Comparison of ENCODE assay signal across 6 cellular contexts in the genomic region with DNA sequence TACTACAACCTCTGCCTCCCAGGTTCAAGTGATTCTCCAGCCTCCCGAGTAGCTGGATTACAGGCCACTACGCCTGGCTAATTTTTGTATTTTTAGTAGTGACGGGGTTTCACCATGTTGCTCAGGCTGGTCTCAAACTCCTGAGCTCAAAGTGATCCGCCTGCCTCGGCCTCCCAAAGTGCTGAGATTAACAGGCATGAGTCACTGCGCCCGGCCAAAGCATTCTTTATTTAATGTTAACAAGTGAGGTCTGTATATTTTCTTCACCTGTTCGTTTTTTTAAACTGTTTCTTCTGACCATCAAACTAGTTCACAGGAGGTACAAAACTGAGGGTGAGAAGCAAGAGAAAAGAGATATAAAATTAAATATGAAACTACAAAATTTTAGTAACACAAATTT.
DNase-seq lines count a peak whose midpoint lies in the region; ATAC-seq and TF ChIP-seq lines count a peak whose summit lies in the region.
"Not testable (repeated sequence)": the region's sequence is repeated elsewhere in the genome, so short reads cannot be mapped to it uniquely, and the experiment has no call there.

No MANE protein-coding gene starts in this region.

- H3K27me3 Mint-ChIP-seq in GM23338 (ENCODE audit: insufficient read depth, low read depth, poor library complexity); mesothelial cell of epicardium (ENCODE audit: low read depth): not testable (repeated sequence)

- not testable (repeated sequence) for H3K4me1 ChIP-seq in GM23338 (ENCODE audit: insufficient read depth); HCT116 (ENCODE audit: control insufficient read depth in 1 of 2, insufficient read depth in 2 of 2, low read length in 2 of 2); SJCRH30
- peaks cover 10% of the 10 kb centered on the region for H3K4me1 ChIP-seq in smooth muscle cell (ENCODE audit: low read depth)

- not testable (repeated sequence) for TF ChIP-seq RAD21 in HCT116 (IDR thresholded peaks at IDR 0.05; ENCODE audit: low read depth)

- H3K36me3 Mint-ChIP-seq in GM23338 (ENCODE audit: low read depth); mesothelial cell of epicardium: not testable (repeated sequence)

- 13% methylated on average over 8 of the region's 8 CpGs for WGBS in smooth muscle cell (ENCODE audit: low lambda C conversion rate)

- DNase-seq in GM23338 (ENCODE audit: low spot score); HCT116 (ENCODE audit: low read depth, low spot score); mesothelial cell of epicardium (ENCODE audit: low spot score in 2 of 2, unreplicated experiment in 2 of 2); smooth muscle cell (lab: John Stamatoyannopoulos, UW; ENCODE audit: unreplicated experiment): not testable (repeated sequence)
- DNase-seq in SJCRH30 (peak; percentile 75 to 79), amniotic epithelial cell (ENCODE audit: low read depth) (peak; percentile 10)

- not testable (repeated sequence) for BruUV-seq in HCT116 (replicated peaks; lab: Mats Ljungman, UMichigan)

- not testable (repeated sequence) for H3K9me2 ChIP-seq in GM23338 (ENCODE audit: insufficient read depth); HCT116 (ENCODE audit: insufficient read depth)

- not testable (repeated sequence) for H3K36me3 ChIP-seq in GM23338 (ENCODE audit: insufficient read depth); HCT116 (ENCODE audit: control insufficient read depth in 1 of 2, insufficient read depth in 2 of 2, low read length in 2 of 2); SJCRH30; smooth muscle cell (ENCODE audit: low read depth)

- H3K4me2 ChIP-seq in GM23338 = not testable (repeated sequence)
- peak overlapping the region; percentile 44 for H3K4me2 ChIP-seq in HCT116 (ENCODE audit: low read length)
- H3K4me2 ChIP-seq in smooth muscle cell = peak overlapping the region; percentile 47

- H2AFZ ChIP-seq in GM23338 (peak overlapping the region; percentile 38; the same call in 1 of the 2 replicates), HCT116 (ENCODE audit: low read depth, low read length, poor library complexity, severe bottlenecking) (peak overlapping the region; percentile 45)
- H2AFZ ChIP-seq in smooth muscle cell (ENCODE audit: low read depth) = not testable (repeated sequence)

- POLR2A ChIA-PET in HCT116 (lab: Charles Lee) = interaction anchor here (0.7 kb wide), 1 partner anchor 13 kb away, joined by 3 read pairs; no protein-coding TSS in a partner anchor

- not testable (repeated sequence) for TF ChIP-seq POLR2A in HCT116 (IDR thresholded peaks at IDR 0.05; ENCODE audit: borderline replicate concordance, extremely low read depth, insufficient read depth, insufficient read length)

- not testable (repeated sequence) for H3K9ac ChIP-seq in HCT116 (ENCODE audit: low read length); smooth muscle cell (ENCODE audit: low read depth)

- not testable (repeated sequence) for H3K4me3 ChIP-seq in GM23338; HCT116 (replicated peaks in 1 of 2; ENCODE audit: low read depth in 1 of 2, low read length in 2 of 2); SJCRH30; smooth muscle cell

- RAD21 ChIA-PET in HCT116 (lab: Charles Lee; ENCODE audit: low non-redundant PET in 1 of 2, low total read pairs in 2 of 2, uncharacterized antibody in 2 of 2, unreplicated experiment in 2 of 2) = not testable (repeated sequence)

- H3K9me3 Mint-ChIP-seq in GM23338, mesothelial cell of epicardium: not testable (repeated sequence)

- H3K79me2 ChIP-seq in GM23338 (replicated peaks; ENCODE audit: insufficient read depth); HCT116 (ENCODE audit: insufficient read depth, low read length): not testable (repeated sequence)
- peaks cover 11% of the 10 kb centered on the region for H3K79me2 ChIP-seq in smooth muscle cell (ENCODE audit: low read depth)

- not testable (repeated sequence) for H4K20me1 ChIP-seq in GM23338 (replicated peaks; ENCODE audit: insufficient read depth); HCT116 (ENCODE audit: insufficient read depth); smooth muscle cell (ENCODE audit: low read depth)

- intact Hi-C loops in HCT116 (cut with micrococcal nuclease) = not testable (repeated sequence)

- not testable (repeated sequence) for H3F3A ChIP-seq in GM23338 (replicated peaks; ENCODE audit: low read depth); smooth muscle cell (ENCODE audit: low read depth)

- H3K27ac Mint-ChIP-seq in GM23338 (peak overlapping the region; percentile 85; the same call in 1 of the 2 replicates), mesothelial cell of epicardium (peak overlapping the region; percentile 50)

- H3K4me1 Mint-ChIP-seq in GM23338 = not testable (repeated sequence)
- H3K4me1 Mint-ChIP-seq in mesothelial cell of epicardium = peaks cover 22% of the 10 kb centered on the region

- CTCF ChIA-PET in HCT116 (lab: Charles Lee) = not testable (repeated sequence)

- not testable (repeated sequence) for ATAC-seq in GM23338
- ATAC-seq in HCT116 = peak; percentile 22; the same call in 1 of the 2 replicates

- H3K27me3 ChIP-seq in GM23338 (ENCODE audit: insufficient read depth); HCT116 (ENCODE audit: insufficient read depth, low read length); SJCRH30; smooth muscle cell (ENCODE audit: low read depth): not testable (repeated sequence)

- H3K4me3 Mint-ChIP-seq in GM23338, mesothelial cell of epicardium: not testable (repeated sequence)

- not testable (repeated sequence) for H3K9me3 ChIP-seq in HCT116 (ENCODE audit: control insufficient read depth in 1 of 2, insufficient read depth in 1 of 2, low read depth in 1 of 2, low read length in 2 of 2); SJCRH30 (replicated peaks); smooth muscle cell (replicated peaks; ENCODE audit: low read depth)

- TF ChIP-seq CTCF in GM23338 (conservative IDR thresholded peaks at IDR 0.05; ENCODE audit: low read depth in 2 of 2); HCT116 (IDR thresholded peaks at IDR 0.05 in 2 of 3, conservative IDR thresholded peaks at IDR 0.05 in 1 of 3; ENCODE audit: borderline replicate concordance in 1 of 3, insufficient read depth in 1 of 3, low read depth in 2 of 3, low read length in 2 of 3); mesothelial cell of epicardium (IDR thresholded peaks at IDR 0.05; ENCODE audit: unreplicated experiment); smooth muscle cell (IDR thresholded peaks at IDR 0.05; ENCODE audit: borderline replicate concordance, insufficient read depth, poor library complexity, severe bottlenecking): not testable (repeated sequence)

- H3K27ac ChIP-seq in GM23338 (ENCODE audit: low read depth); HCT116 (ENCODE audit: low read depth, low read length); SJCRH30: not testable (repeated sequence)
- peak overlapping the region; percentile 49 for H3K27ac ChIP-seq in smooth muscle cell (ENCODE audit: low read depth)

TF ChIP-seq in HCT116, 20 proteins besides CTCF, POLR2A, EP300 and RAD21:
- TF ChIP-seq JUND (IDR thresholded peaks at IDR 0.05) = 0 out of 2 replicates have a peak, but pooled peaks have one; percentile 21
